Comparison of ENCODE assay signal across 19 cellular contexts in genomic region chr4:11704136-11704535, GRCh38.
A peak's percentile ranks its signal among the peaks of the same experiment; 100 is the strongest.
DNase-seq lines count a peak whose midpoint lies in the region; ATAC-seq and TF ChIP-seq lines count a peak whose summit lies in the region.
"Had no signal": no experiment of that assay in that cellular context is flagged by ENCODE, and none has a peak within 500 bp of the region (broad histone marks: within the 10 kb centered on the region; RNA-seq: fewer than 3 reads in every experiment).

No MANE protein-coding gene starts in this region.

- H3K27ac ChIP-seq in PC-9, result peak overlapping the region; percentile 38; the same call in 1 of the 2 replicates
- no peak overlapping the region for H3K27ac ChIP-seq in transverse colon

- intact Hi-C loops in PC-9 (cut with micrococcal nuclease; ENCODE audit: unreplicated experiment) (loop anchor here (5.0 kb wide), 1 partner anchor 162 kb away; no protein-coding TSS in a partner anchor), transverse colon (cut with DNase I; ENCODE audit: low total_unique reads) (no loop called here)

- no peak for TF ChIP-seq CTCF in PC-9 (conservative IDR thresholded peaks at IDR 0.05)
- no peak for TF ChIP-seq CTCF in choroid plexus epithelial cell (conservative IDR thresholded peaks at IDR 0.05; ENCODE audit: low read depth, low read length)
- no peak for TF ChIP-seq CTCF in transverse colon (IDR thresholded peaks at IDR 0.05)

- H3K4me1 ChIP-seq in PC-9 (replicated peaks; ENCODE audit: insufficient read depth) (peaks cover 38% of the 10 kb centered on the region), transverse colon (no peaks in the 10 kb centered on the region)
- H3K4me1 ChIP-seq: HAP-1 had no signal

- no peaks in the 10 kb centered on the region for H3K9me2 ChIP-seq in PC-9 (ENCODE audit: insufficient read depth)

- H3K4me3 ChIP-seq in PC-9 (no peak overlapping the region), choroid plexus epithelial cell (ENCODE audit: low read depth, low read length) (no peak overlapping the region), transverse colon (no peak overlapping the region)
- H3K4me3 ChIP-seq: GM12878, GM23338, HAP-1 had no signal

- TF ChIP-seq POLR2A in transverse colon (IDR thresholded peaks at IDR 0.05), result no peak

- DNase-seq in PC-9 (peak in 1 of 2 experiments; percentile 66), choroid plexus epithelial cell (ENCODE audit: low read depth) (peak; percentile 17), iris pigment epithelial cell (ENCODE audit: low read depth) (peak; percentile 16), renal cortical epithelial cell (ENCODE audit: low read depth) (peak; percentile 8), nucleus accumbens (lab: John Stamatoyannopoulos, UW) (no peak), transverse colon (no peak)
- DNase-seq: CD4-positive, CD25-positive, alpha-beta regulatory T cell; DMS 273 treated with DMSO at 0.1 percent for 48 hours; DND-41; NCI-H1694 treated with DMSO at 0.1 percent for 48 hours; NCI-H2081 treated with DMSO at 0.1 percent for 48 hours; NCI-H2171 treated with DMSO at 0.1 percent for 48 hours; NCI-H526; OCI-M1; Right ventricle myocardium superior had no signal

- no peaks in the 10 kb centered on the region for H4K20me1 ChIP-seq in PC-9 (ENCODE audit: insufficient read depth)

- TF ChIP-seq EP300 in transverse colon (IDR thresholded peaks at IDR 0.05; ENCODE audit: low read depth), result no peak

- H3K9me3 ChIP-seq in PC-9 (ENCODE audit: insufficient read depth, low read depth), result peaks cover 8% of the 10 kb centered on the region
- H3K9me3 ChIP-seq in transverse colon, result no peaks in the 10 kb centered on the region
- H3K9me3 ChIP-seq: HAP-1 had no signal

- ATAC-seq in GM18868 (IDR thresholded peaks at IDR 0.05; ENCODE audit: unreplicated experiment), result no peak
- ATAC-seq: GM12878, GM23338 had no signal

- 47 to 80% methylated on average over 1 of the region's 1 CpG for WGBS in transverse colon (ENCODE audit: low coverage in 1 of 2), 2 donors

- no peaks in the 10 kb centered on the region for H3K36me3 ChIP-seq in PC-9 (ENCODE audit: low read depth)
- no peaks in the 10 kb centered on the region for H3K36me3 ChIP-seq in transverse colon
- H3K36me3 ChIP-seq: HAP-1 had no signal

- CTCF ChIA-PET in PC-9 (lab: Charles Lee), result no interaction called here

- no TSS peak for BruUV-seq in PC-9 (replicated peaks; lab: Mats Ljungman, UMichigan)

- peaks cover 35% of the 10 kb centered on the region for H3F3A ChIP-seq in PC-9 (ENCODE audit: insufficient read depth, low read depth)

- no peaks in the 10 kb centered on the region for H3K27me3 ChIP-seq in PC-9 (ENCODE audit: insufficient read depth, low read depth)
- H3K27me3 ChIP-seq in transverse colon, result no peaks in the 10 kb centered on the region

- H3K4me2 ChIP-seq in PC-9, result no peak overlapping the region
- H3K4me2 ChIP-seq: GM23338 had no signal

- no peak overlapping the region for H2AFZ ChIP-seq in PC-9
- H2AFZ ChIP-seq: GM23338 had no signal

- POLR2A ChIA-PET in PC-9 (lab: Charles Lee; ENCODE audit: unreplicated experiment), result no interaction called here

- no peaks in the 10 kb centered on the region for H3K79me2 ChIP-seq in PC-9 (ENCODE audit: low read depth)

- in situ Hi-C loops in transverse colon (cut with MboI; ENCODE audit: low pct_ligation_motif_present in 1 of 4, low pct_unique_long_range_greater_than_20kb in 1 of 4, low sequenced_read_pairs in 3 of 4), result loop anchor here in 3 of 4 donors (25.0 kb wide), 3 partner anchors 92 to 1117 kb away; no protein-coding TSS in a partner anchor

Comparison
In these comparisons a context has a peak if more than half of its experiments do, and no peak if none do; other contexts are left out.
1. DNase-seq: peak in choroid plexus epithelial cell (single experiment), iris pigment epithelial cell (single experiment) and renal cortical epithelial cell (single experiment); none in nucleus accumbens (0 of 56) and transverse colon (single experiment).